ENCODE assay signal across 14 cellular contexts in the genomic region with DNA sequence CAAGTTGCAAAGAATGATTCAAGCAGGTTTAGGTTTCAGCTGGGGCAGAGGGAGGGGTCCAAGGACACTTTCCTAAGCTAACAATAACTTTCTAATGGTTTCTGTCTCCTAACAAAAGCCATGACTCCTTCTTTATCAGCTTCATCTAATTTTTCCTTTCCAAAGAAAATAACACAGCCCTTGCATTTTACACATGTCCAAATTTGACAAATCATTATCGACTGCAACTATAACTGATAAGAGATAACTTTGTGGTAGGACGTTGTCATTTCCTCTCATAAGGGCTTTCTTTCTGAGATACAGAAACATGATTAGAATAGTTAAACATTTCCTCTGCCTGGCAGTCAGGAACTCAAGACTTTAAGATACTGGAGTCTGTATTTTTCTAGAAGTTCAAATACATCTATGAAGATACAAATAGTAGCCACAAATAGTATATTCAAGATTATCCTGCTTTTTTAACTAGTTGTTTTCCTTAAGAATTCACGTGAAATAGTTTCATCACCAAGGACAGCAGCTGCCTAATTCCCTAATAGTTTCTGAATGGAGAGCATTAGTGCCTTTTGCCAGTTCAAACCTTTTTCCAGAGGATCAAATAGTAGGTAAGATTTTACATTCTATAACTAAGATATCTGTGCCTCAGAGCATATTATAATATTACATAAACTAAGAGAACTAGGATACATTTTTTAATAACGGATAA.
DNase-seq lines count a peak whose midpoint lies in the region; ATAC-seq and TF ChIP-seq lines count a peak whose summit lies in the region.
"Had no signal": no experiment of that assay in that cellular context is flagged by ENCODE, and none has a peak within 500 bp of the region (broad histone marks: within the 10 kb centered on the region; RNA-seq: fewer than 3 reads in every experiment).

No MANE protein-coding gene starts in this region.

- H3K36me3 ChIP-seq in body of pancreas (replicated peaks in 1 of 2; ENCODE audit: insufficient read depth in 1 of 2, low read depth in 2 of 2) = no peaks in the 10 kb centered on the region
- H3K36me3 ChIP-seq: Peyer's patch had no signal

- H3K4me3 ChIP-seq in Jurkat, Clone E6-1 (ENCODE audit: low read length) = no peak overlapping the region
- no peak overlapping the region for H3K4me3 ChIP-seq in body of pancreas
- H3K4me3 ChIP-seq in lower leg skin (ENCODE audit: low read depth, poor library complexity, severe bottlenecking) = no peak overlapping the region
- H3K4me3 ChIP-seq: Peyer's patch had no signal

- peak; percentile 38 for ATAC-seq in body of pancreas
- ATAC-seq in esophagus mucosa = no peak
- no peak for ATAC-seq in stimulated activated naive CD8-positive, alpha-beta T cell treated with anti-CD3 and anti-CD28 coated beads, Interleukin-15, Interleukin-2, amounts not matched to agents 100 U/mL and 50 U/mL, for 24 hours
- ATAC-seq in GM19395 (IDR thresholded peaks at IDR 0.05; ENCODE audit: unreplicated experiment) = no peak

- intact Hi-C loops in body of pancreas (cut with DNase I) = no loop called here
- intact Hi-C loops in lower leg skin (cut with DNase I; ENCODE audit: low total_unique reads) = no loop called here

- H3K27ac ChIP-seq in body of pancreas = peak overlapping the region in 2 of 4 donors; percentile 33 to 55

- peaks cover 16% of the 10 kb centered on the region for H3K4me1 ChIP-seq in body of pancreas

- WGBS in body of pancreas, 2 donors = 27 to 30% methylated on average over 4 of the region's 4 CpGs
- 53 to 57% methylated on average over 4 of the region's 4 CpGs for WGBS in lower leg skin, 2 donors

- DNase-seq in A172 (ENCODE audit: low spot score) (peak; percentile 19), body of pancreas (no peak), lung microvascular endothelial cell (ENCODE audit: low read depth in 2 of 2) (peak; percentile 17 to 68), lower leg skin (ENCODE audit: low spot score in 2 of 2) (no peak)
- peak; percentile 21 for DNase-seq in Jurkat, Clone E6-1 (ENCODE audit: low read depth, low spot score)
- no peak for DNase-seq in stimulated activated naive CD8-positive, alpha-beta T cell treated with anti-CD3 and anti-CD28 coated beads, Interleukin-15, Interleukin-2, amounts not matched to agents 100 U/mL and 50 U/mL, for 24 hours
- DNase-seq: activated CD4-positive, alpha-beta T cell treated with anti-CD3 and anti-CD28 coated beads, Interleukin-2, amount 50 U/mL, for 4 hours; activated effector memory CD4-positive, alpha-beta T cell treated with Interleukin-2 at 50 U/mL for 16 hours; head of caudate nucleus; NCI-H1092; NCI-H446; Peyer's patch had no signal

- no peaks in the 10 kb centered on the region for H3K27me3 ChIP-seq in body of pancreas
- H3K27me3 ChIP-seq: Peyer's patch had no signal

- no peak for TF ChIP-seq POLR2A in body of pancreas (IDR thresholded peaks at IDR 0.05)
- no peak for TF ChIP-seq POLR2A in lower leg skin (IDR thresholded peaks at IDR 0.05)

- H3K9me3 ChIP-seq in body of pancreas = no peaks in the 10 kb centered on the region
- H3K9me3 ChIP-seq: Peyer's patch had no signal

- TF ChIP-seq CTCF in body of pancreas (IDR thresholded peaks at IDR 0.05) (no peak), lower leg skin (IDR thresholded peaks at IDR 0.05) (no peak)

Comparison
In these comparisons a context has a peak if more than half of its experiments do, and no peak if none do; other contexts are left out.
1. DNase-seq: peak in A172 (single experiment), Jurkat, Clone E6-1 (single experiment) and lung microvascular endothelial cell (2 of 2); none in body of pancreas (0 of 4), stimulated activated naive CD8-positive, alpha-beta T cell treated with anti-CD3 and anti-CD28 coated beads, Interleukin-15, Interleukin-2, amounts not matched to agents 100 U/mL and 50 U/mL, for 24 hours (single experiment) and lower leg skin (0 of 2).